Comparison of ENCODE assay signal across 8 cellular contexts in genomic region chr12:96346716-96347115, GRCh38. TPM values are rescaled to one million over a fixed set of nuclear protein-coding genes. Genes with fewer than 3 reads are reported as not detected.
A peak's percentile ranks its signal among the peaks of the same experiment; 100 is the strongest.
DNase-seq lines count a peak whose midpoint lies in the region; ATAC-seq and TF ChIP-seq lines count a peak whose summit lies in the region.
"Not testable (repeated sequence)": the region's sequence is repeated elsewhere in the genome, so short reads cannot be mapped to it uniquely, and the experiment has no call there.

No MANE protein-coding gene starts in this region.

- H3K27me3 ChIP-seq in CD8-positive, alpha-beta memory T cell (ENCODE audit: insufficient read depth, low read length, poor library complexity, severe bottlenecking); upper lobe of right lung: not testable (repeated sequence)

- peak overlapping the region in 7 of 8 donors; percentile 7 to 82 (median 34) for H3K27ac Mint-ChIP-seq in CD8-positive, alpha-beta memory T cell
- peak overlapping the region; percentile 87 for H3K27ac Mint-ChIP-seq in activated T-cell treated with anti-CD3 and anti-CD28 coated beads, Interleukin-2, amount 50 U/mL, for 72 hours
- not testable (repeated sequence) for H3K27ac Mint-ChIP-seq in central memory CD8-positive, alpha-beta T cell (ENCODE audit: low read depth)

- not testable (repeated sequence) for TF ChIP-seq CTCF in upper lobe of right lung (IDR thresholded peaks at IDR 0.05)

- H3K9me3 Mint-ChIP-seq in CD8-positive, alpha-beta memory T cell, result peaks cover 11 to 24% (median 20%) of the 10 kb centered on the region in 5 donors
- peaks cover 11 to 13% of the 10 kb centered on the region in 2 donors for H3K9me3 Mint-ChIP-seq in activated T-cell treated with anti-CD3 and anti-CD28 coated beads, Interleukin-2, amount 50 U/mL, for 72 hours
- peaks cover 12% of the 10 kb centered on the region for H3K9me3 Mint-ChIP-seq in central memory CD8-positive, alpha-beta T cell

- POLR2A ChIA-PET in CD8-positive, alpha-beta memory T cell (lab: Charles Lee), result not testable (repeated sequence)

- H3K4me1 Mint-ChIP-seq in CD8-positive, alpha-beta memory T cell, result peaks cover 65 to 86% (median 80%) of the 10 kb centered on the region in 3 donors
- H3K4me1 Mint-ChIP-seq in activated T-cell treated with anti-CD3 and anti-CD28 coated beads, Interleukin-2, amount 50 U/mL, for 72 hours (ENCODE audit: low read depth), result peaks cover 70% of the 10 kb centered on the region
- peaks cover 75% of the 10 kb centered on the region for H3K4me1 Mint-ChIP-seq in central memory CD8-positive, alpha-beta T cell

- peaks cover 45% of the 10 kb centered on the region for H3K4me1 ChIP-seq in CD8-positive, alpha-beta memory T cell (ENCODE audit: insufficient read depth, low read length)
- not testable (repeated sequence) for H3K4me1 ChIP-seq in upper lobe of right lung

- intact Hi-C loops in Right ventricle myocardium superior (cut with DNase I); upper lobe of right lung (cut with DNase I): not testable (repeated sequence)

- peak overlapping the region in 5 of 7 donors; percentile 5 to 62 (median 37) for H3K4me3 Mint-ChIP-seq in CD8-positive, alpha-beta memory T cell
- H3K4me3 Mint-ChIP-seq in activated T-cell treated with anti-CD3 and anti-CD28 coated beads, Interleukin-2, amount 50 U/mL, for 72 hours, result peak overlapping the region; percentile 63 to 72
- H3K4me3 Mint-ChIP-seq in central memory CD8-positive, alpha-beta T cell, result peak overlapping the region; percentile 58

- not testable (repeated sequence) for ATAC-seq in activated T-cell treated with anti-CD3 and anti-CD28 coated beads, Interleukin-2, amount 50 U/mL, for 72 hours (replicated peaks in 1 of 2); central memory CD8-positive, alpha-beta T cell (replicated peaks; ENCODE audit: extremely low read depth, poor library complexity, severe bottlenecking)
- ATAC-seq in Right ventricle myocardium superior (ENCODE audit: poor library complexity) (peak; percentile 16), upper lobe of right lung (peak; percentile 32)

- DNase-seq in CD8-positive, alpha-beta memory T cell; activated T-cell treated with anti-CD3 and anti-CD28 coated beads, Interleukin-2, amount 50 U/mL, for 72 hours; central memory CD8-positive, alpha-beta T cell (ENCODE audit: low spot score in 2 of 2); upper lobe of right lung: not testable (repeated sequence)
- DNase-seq in NOMO-1 treated with DMSO at 0.1 percent for 48 hours (lab: John Stamatoyannopoulos, UW; ENCODE audit: unreplicated experiment), result peak; percentile 16
- peak; percentile 29 for DNase-seq in Right ventricle myocardium superior
- peak; percentile 48 to 49 for DNase-seq in lung microvascular endothelial cell (ENCODE audit: low read depth in 2 of 2)
- peak; percentile 28 for DNase-seq in renal cortical epithelial cell (ENCODE audit: low read depth)

- not testable (repeated sequence) for H3K27ac ChIP-seq in CD8-positive, alpha-beta memory T cell (ENCODE audit: low read depth, low read length)
- H3K27ac ChIP-seq in upper lobe of right lung, result peak overlapping the region; percentile 31

- not testable (repeated sequence) for H3K36me3 ChIP-seq in CD8-positive, alpha-beta memory T cell (ENCODE audit: insufficient read depth, low read length); upper lobe of right lung

- CTCF ChIA-PET in CD8-positive, alpha-beta memory T cell (lab: Charles Lee), result interaction anchor here (1.5 to 3.2 kb wide), 3 partner anchors 9 to 53 kb away, joined by 3 to 15 read pairs (median 3); partner anchors contain the start of gene CDK17

- peak overlapping the region; percentile 13 for H3K4me3 ChIP-seq in CD8-positive, alpha-beta memory T cell (ENCODE audit: low read length)
- peak overlapping the region; percentile 22 for H3K4me3 ChIP-seq in upper lobe of right lung

- not testable (repeated sequence) for H3K27me3 Mint-ChIP-seq in CD8-positive, alpha-beta memory T cell; activated T-cell treated with anti-CD3 and anti-CD28 coated beads, Interleukin-2, amount 50 U/mL, for 72 hours (ENCODE audit: low read depth); central memory CD8-positive, alpha-beta T cell

- not testable (repeated sequence) for H3K9me3 ChIP-seq in CD8-positive, alpha-beta memory T cell (ENCODE audit: low read length)
- H3K9me3 ChIP-seq in upper lobe of right lung, result peaks cover 15% of the 10 kb centered on the region

- peaks cover 13 to 24% (median 20%) of the 10 kb centered on the region in 3 donors for H3K36me3 Mint-ChIP-seq in CD8-positive, alpha-beta memory T cell
- peaks cover 20 to 36% of the 10 kb centered on the region in 2 donors for H3K36me3 Mint-ChIP-seq in activated T-cell treated with anti-CD3 and anti-CD28 coated beads, Interleukin-2, amount 50 U/mL, for 72 hours (ENCODE audit: insufficient read depth in 2 of 2)
- H3K36me3 Mint-ChIP-seq in central memory CD8-positive, alpha-beta T cell (ENCODE audit: insufficient read depth), result peaks cover 30% of the 10 kb centered on the region

RNA-seq across cellular contexts. Expression of gene CDK17, which starts 53.5 kb away (rescaled TPM):
- total RNA-seq in CD8-positive, alpha-beta memory T cell, result 10 to 100 TPM; 34.6 to 36.0 TPM
- 40.0 TPM for polyA plus RNA-seq in CD8-positive, alpha-beta memory T cell
- 10 to 100 TPM; 54.4 to 61.9 TPM for total RNA-seq in activated T-cell treated with anti-CD3 and anti-CD28 coated beads, Interleukin-2, amount 50 U/mL, for 72 hours
- total RNA-seq in Right ventricle myocardium superior, result 15.6 TPM
- total RNA-seq in lung microvascular endothelial cell, result 94.1 and 127 TPM in 2 replicates
- total RNA-seq in renal cortical epithelial cell, result 57.4 and 58.5 TPM in 2 replicates
- 47.1 TPM for total RNA-seq in upper lobe of right lung
